ENCODE assay signal across 15 cellular contexts in the genomic region with DNA sequence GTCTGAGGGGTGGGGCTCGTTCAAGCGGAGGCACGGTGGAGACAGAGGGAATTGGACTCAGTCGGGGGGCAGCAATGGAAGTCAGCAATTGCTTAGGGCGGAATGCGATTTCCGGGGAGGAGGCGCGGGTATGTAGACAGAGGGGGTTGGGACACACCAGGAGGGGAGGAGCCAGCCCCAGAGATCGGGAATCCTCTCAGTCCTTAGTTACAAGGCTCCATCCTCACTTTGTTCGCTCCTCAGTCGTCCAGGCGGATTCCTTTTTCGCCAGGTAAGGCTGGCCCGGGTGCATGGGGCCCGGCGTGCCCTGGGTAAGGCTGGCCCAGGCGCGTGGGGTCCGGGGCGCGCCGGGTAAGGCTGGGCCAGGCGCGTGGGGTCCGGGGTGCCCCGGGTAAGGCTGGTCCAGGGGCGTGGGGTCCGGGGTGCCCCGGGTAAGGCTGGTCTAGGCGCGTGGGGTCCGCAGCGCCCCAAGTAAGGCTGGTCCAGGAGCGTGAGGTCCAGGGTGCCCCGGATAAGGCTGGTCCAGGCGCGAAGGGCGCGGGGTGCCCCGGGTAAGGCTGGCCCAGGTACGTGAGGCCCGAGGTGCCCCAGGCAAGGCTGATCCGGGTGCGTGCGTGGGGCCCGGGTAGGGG. TPM values are rescaled to one million over a fixed set of nuclear protein-coding genes. Genes with fewer than 3 reads are reported as not detected.
A peak's percentile ranks its signal among the peaks of the same experiment; 100 is the strongest.
DNase-seq lines count a peak whose midpoint lies in the region; ATAC-seq, FAIRE-seq and TF ChIP-seq lines count a peak whose summit lies in the region.
"Had no signal": no experiment of that assay in that cellular context is flagged by ENCODE, and none has a peak within 500 bp of the region (broad histone marks: within the 10 kb centered on the region; RNA-seq: fewer than 3 reads in every experiment).

A gene with protein sequence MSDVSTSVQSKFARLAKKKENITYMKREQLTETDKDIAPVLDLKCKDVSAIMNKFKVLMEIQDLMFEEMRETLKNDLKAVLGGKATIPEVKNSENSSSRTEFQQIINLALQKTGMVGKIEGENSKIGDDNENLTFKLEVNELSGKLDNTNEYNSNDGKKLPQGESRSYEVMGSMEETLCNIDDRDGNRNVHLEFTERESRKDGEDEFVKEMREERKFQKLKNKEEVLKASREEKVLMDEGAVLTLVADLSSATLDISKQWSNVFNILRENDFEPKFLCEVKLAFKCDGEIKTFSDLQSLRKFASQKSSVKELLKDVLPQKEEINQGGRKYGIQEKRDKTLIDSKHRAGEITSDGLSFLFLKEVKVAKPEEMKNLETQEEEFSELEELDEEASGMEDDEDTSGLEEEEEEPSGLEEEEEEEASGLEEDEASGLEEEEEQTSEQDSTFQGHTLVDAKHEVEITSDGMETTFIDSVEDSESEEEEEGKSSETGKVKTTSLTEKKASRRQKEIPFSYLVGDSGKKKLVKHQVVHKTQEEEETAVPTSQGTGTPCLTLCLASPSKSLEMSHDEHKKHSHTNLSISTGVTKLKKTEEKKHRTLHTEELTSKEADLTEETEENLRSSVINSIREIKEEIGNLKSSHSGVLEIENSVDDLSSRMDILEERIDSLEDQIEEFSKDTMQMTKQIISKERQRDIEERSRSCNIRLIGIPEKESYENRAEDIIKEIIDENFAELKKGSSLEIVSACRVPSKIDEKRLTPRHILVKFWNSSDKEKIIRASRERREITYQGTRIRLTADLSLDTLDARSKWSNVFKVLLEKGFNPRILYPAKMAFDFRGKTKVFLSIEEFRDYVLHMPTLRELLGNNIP (plus strand): TSS at position 199 of the 632 bp plus-strand sequence. CDS start 11,780 bp downstream, outside the sequence.

- H3K9me3 ChIP-seq in breast epithelium, result no peaks in the 10 kb centered on the region
- H3K9me3 ChIP-seq in H1 (ENCODE audit: insufficient read depth in 2 of 2, low read depth in 1 of 2, low read length in 1 of 2), result no peaks in the 10 kb centered on the region
- H3K9me3 ChIP-seq in mesodermal cell (ENCODE audit: control insufficient read depth, low read length), result no peaks in the 10 kb centered on the region
- no peaks in the 10 kb centered on the region for H3K9me3 ChIP-seq in transverse colon
- H3K9me3 ChIP-seq: heart left ventricle, SJSA1 had no signal

- H3K4me2 ChIP-seq in H1 (ENCODE audit: insufficient read depth in 1 of 2, low read depth in 2 of 2, low read length in 2 of 2), result peak within 1 kb of the TSS; percentile 81 to 95

- no peaks in the 10 kb centered on the region for H3K36me3 Mint-ChIP-seq in MCF 10A (ENCODE audit: insufficient read depth, unreplicated experiment)

- no peak within 1 kb of the TSS for H2BK15ac ChIP-seq in H1 (ENCODE audit: low read length)

- peak within 1 kb of the TSS; percentile 95 for H4K91ac ChIP-seq in H1 (replicated peaks; ENCODE audit: insufficient read length, low read length)

- H2BK20ac ChIP-seq in H1 (ENCODE audit: low read length), result peak within 1 kb of the TSS; percentile 52

- H3K4me1 Mint-ChIP-seq in MCF 10A (ENCODE audit: insufficient read depth, unreplicated experiment), result peaks cover 7% of the 10 kb centered on the region
- H3K4me1 Mint-ChIP-seq: activated CD4-positive, alpha-beta T cell treated with anti-CD3 and anti-CD28 coated beads, Interleukin-2, amount 10 ng/mL, durations not matched to agents 24 days and 14 days had no signal

- H3K23ac ChIP-seq in H1 (ENCODE audit: insufficient read length), result no peak within 1 kb of the TSS

- H3K56ac ChIP-seq in H1 (replicated peaks; ENCODE audit: insufficient read length, low read depth, low read length), result peak within 1 kb of the TSS; percentile 80

- peak within 1 kb of the TSS; percentile 95 to 100 (median 97) for H3K9ac ChIP-seq in H1 (replicated peaks in 1 of 4; ENCODE audit: extremely low read depth in 1 of 4, low read depth in 3 of 4, low read length in 3 of 4)

- H3K4ac ChIP-seq in H1 (replicated peaks; ENCODE audit: insufficient read length, low read depth, low read length), result peak within 1 kb of the TSS; percentile 91

- H3K18ac ChIP-seq in H1 (ENCODE audit: extremely low read depth, low read length), result peak within 1 kb of the TSS; percentile 98

- 2% methylated on average over 41 of the region's 47 CpGs; no CpG with 5 or more reads in 1 of the 2 experiments for WGBS in H1 (ENCODE audit: extremely low coverage in 1 of 2, insufficient coverage in 1 of 2, insufficient read length in 1 of 2, insufficient replicate concordance in 2 of 2, low coverage in 1 of 2, low lambda C conversion rate in 2 of 2, missing lambda C conversion rate in 1 of 2), 2 experiments
- WGBS in mesodermal cell (ENCODE audit: insufficient coverage in 2 of 2), 2 experiments, result 3 to 4% methylated on average over 28 to 43 of the region's 47 CpGs
- whole genome bisulfite sequencing in transverse colon (ENCODE audit: low coverage in 1 of 2), 2 donors, result 5 to 14% methylated on average over 10 to 33 of the region's 47 CpGs

- ATAC-seq in GM18861 (IDR thresholded peaks at IDR 0.05; ENCODE audit: unreplicated experiment), result no peak

- peak within 1 kb of the TSS; percentile 81 for H3K14ac ChIP-seq in H1 (ENCODE audit: insufficient read length)

- FAIRE-seq in H1 (lab: Jason Lieb, UNC), result peak; percentile 95
- FAIRE-seq: A204.1 had no signal

- POLR2A ChIA-PET in MCF 10A (lab: Yijun Ruan, JAX) (interaction anchor here (0.6 kb wide), 1 partner anchor 196 kb away, joined by 3 read pairs; no protein-coding TSS in a partner anchor), H1 (lab: Charles Lee; ENCODE audit: partially characterized antibody) (interaction anchor here (0.6 to 27.8 kb wide), 8 partner anchors 3 to 206 kb away, joined by 3 to 1232 read pairs (median 20); a partner anchor contains a TSS)

- in situ Hi-C loops in transverse colon (cut with MboI; ENCODE audit: low pct_ligation_motif_present in 1 of 4, low pct_unique_long_range_greater_than_20kb in 1 of 4, low sequenced_read_pairs in 3 of 4), result no loop called here

- no peaks in the 10 kb centered on the region for H3K36me3 ChIP-seq in breast epithelium
- H3K36me3 ChIP-seq in H1 (ENCODE audit: control insufficient read depth in 2 of 4, insufficient read depth in 4 of 4, low read length in 3 of 4), result peaks cover 12 to 35% (median 19%) of the 10 kb centered on the region in 4 experiments
- H3K36me3 ChIP-seq in mesodermal cell (ENCODE audit: control insufficient read depth, insufficient read depth, low read length), result no peaks in the 10 kb centered on the region
- H3K36me3 ChIP-seq in transverse colon, result no peaks in the 10 kb centered on the region
- H3K36me3 ChIP-seq: heart left ventricle, SJSA1 had no signal

- no peak for TF ChIP-seq RAD21 in H1 (IDR thresholded peaks at IDR 0.05 in 1 of 2, conservative IDR thresholded peaks at IDR 0.05 in 1 of 2; ENCODE audit: low read depth in 2 of 2, low read length in 2 of 2)

- no peak for TF ChIP-seq CTCF in breast epithelium (IDR thresholded peaks at IDR 0.05)
- no peak for TF ChIP-seq CTCF in MCF 10A (IDR thresholded peaks at IDR 0.05; ENCODE audit: unreplicated experiment)
- no peak for TF ChIP-seq CTCF in H1 (IDR thresholded peaks at IDR 0.05; ENCODE audit: control extremely low read depth in 1 of 3, insufficient read depth in 1 of 3, low read depth in 1 of 3, low read length in 3 of 3)
- TF ChIP-seq CTCF in transverse colon (IDR thresholded peaks at IDR 0.05), result no peak

- no peak within 1 kb of the TSS for H2AFZ ChIP-seq in H1 (ENCODE audit: low read length)

- no peak within 1 kb of the TSS for H3K27ac Mint-ChIP-seq in MCF 10A (ENCODE audit: low read depth, unreplicated experiment)
- H3K27ac Mint-ChIP-seq: activated CD4-positive, alpha-beta T cell treated with anti-CD3 and anti-CD28 coated beads, Interleukin-2, amount 10 ng/mL, durations not matched to agents 24 days and 14 days had no signal

- no peaks in the 10 kb centered on the region for H3K9me3 Mint-ChIP-seq in MCF 10A (ENCODE audit: unreplicated experiment)
- H3K9me3 Mint-ChIP-seq: activated CD4-positive, alpha-beta T cell treated with anti-CD3 and anti-CD28 coated beads, Interleukin-2, amount 10 ng/mL, durations not matched to agents 24 days and 14 days had no signal

- CTCF ChIA-PET in MCF 10A (lab: Yijun Ruan, JAX), result no interaction called here
- CTCF ChIA-PET in H1 (lab: Charles Lee; ENCODE audit: partially characterized antibody), result interaction anchor here (2.2 to 6.4 kb wide), 2 partner anchors 10 to 19 kb away, joined by 6 to 30 read pairs; no protein-coding TSS in a partner anchor

- H3K23me2 ChIP-seq in H1 (ENCODE audit: low read depth, low read length), result peaks cover 21% of the 10 kb centered on the region

- peak within 1 kb of the TSS; percentile 96 for H4K5ac ChIP-seq in H1 (ENCODE audit: insufficient read length, low read depth, low read length)

- H2BK12ac ChIP-seq in H1 (ENCODE audit: low read depth, low read length), result peak within 1 kb of the TSS; percentile 39; the same call in 1 of the 2 replicates

- no peaks in the 10 kb centered on the region for H3K79me1 ChIP-seq in H1 (ENCODE audit: low read depth, low read length)

- H2BK5ac ChIP-seq in H1 (ENCODE audit: low read depth, low read length), result peak within 1 kb of the TSS; percentile 99

- H3K79me2 ChIP-seq in H1 (ENCODE audit: control insufficient read depth in 1 of 2, insufficient read depth in 2 of 2, low read length in 2 of 2), result peaks cover 10 to 55% of the 10 kb centered on the region in 2 experiments

- peak within 1 kb of the TSS; percentile 79 for H2BK120ac ChIP-seq in H1 (replicated peaks; ENCODE audit: low read depth, low read length)

- no peak; a peak in 1 of 3 replicates for TF ChIP-seq EP300 in H1 (IDR thresholded peaks at IDR 0.05; ENCODE audit: borderline replicate concordance in 1 of 2, low read depth in 2 of 2, low read length in 2 of 2)
- TF ChIP-seq EP300 in transverse colon (IDR thresholded peaks at IDR 0.05; ENCODE audit: low read depth), result no peak

- H3K27me3 ChIP-seq in breast epithelium (peaks cover 3 to 13% of the 10 kb centered on the region in 2 donors), H1 (replicated peaks in 1 of 4; ENCODE audit: control insufficient read depth in 3 of 4, extremely low read depth in 1 of 4, insufficient read depth in 3 of 4, low read length in 3 of 4) (no peaks in the 10 kb centered on the region), transverse colon (peaks cover 11% of the 10 kb centered on the region)
- H3K27me3 ChIP-seq: SJSA1 had no signal

- peak within 1 kb of the TSS; percentile 94; the same call in 1 of the 2 replicates for H4K8ac ChIP-seq in H1 (ENCODE audit: extremely low read depth, insufficient read depth, low read length)

- intact Hi-C loops in breast epithelium (cut with DNase I; ENCODE audit: low total_unique reads) (no loop called here), MCF 10A (cut with micrococcal nuclease) (no loop called here), transverse colon (cut with DNase I; ENCODE audit: low total_unique reads) (no loop called here)

- no peaks in the 10 kb centered on the region for H3K27me3 Mint-ChIP-seq in MCF 10A (ENCODE audit: insufficient read depth, unreplicated experiment)

- no TSS peak for BruUV-seq in MCF 10A (replicated peaks; lab: Mats Ljungman, UMichigan)

- no peaks in the 10 kb centered on the region for H3K4me1 ChIP-seq in breast epithelium
- H3K4me1 ChIP-seq in H1 (replicated peaks in 1 of 4; ENCODE audit: control insufficient read depth in 3 of 4, insufficient read depth in 4 of 4, low read length in 3 of 4), result peaks cover 4 to 19% (median 6%) of the 10 kb centered on the region in 4 experiments
- peaks cover 7% of the 10 kb centered on the region for H3K4me1 ChIP-seq in mesodermal cell (ENCODE audit: control insufficient read depth, insufficient read depth, low read length, poor library complexity, severe bottlenecking)
- peaks cover 0 to 16% (median 2%) of the 10 kb centered on the region in 4 donors for H3K4me1 ChIP-seq in transverse colon
- H3K4me1 ChIP-seq: SJSA1 had no signal

- peak within 1 kb of the TSS; percentile 93 for H2AK5ac ChIP-seq in H1 (ENCODE audit: low read depth, low read length)

- H3K4me3 Mint-ChIP-seq in MCF 10A (ENCODE audit: unreplicated experiment), result no peak within 1 kb of the TSS
- H3K4me3 Mint-ChIP-seq: activated CD4-positive, alpha-beta T cell treated with anti-CD3 and anti-CD28 coated beads, Interleukin-2, amount 10 ng/mL, durations not matched to agents 24 days and 14 days had no signal

- TF ChIP-seq POLR2A in breast epithelium (IDR thresholded peaks at IDR 0.05) (no peak), H1 (IDR thresholded peaks at IDR 0.05; ENCODE audit: control extremely low read depth in 1 of 2, low read depth in 2 of 2, low read length in 2 of 2) (peak; percentile 77 to 96), transverse colon (IDR thresholded peaks at IDR 0.05) (peak; percentile 33)

- H3K27ac ChIP-seq in breast epithelium (peak within 1 kb of the TSS in 1 of 2 donors; percentile 7), H1 (ENCODE audit: low read depth, low read length) (peak within 1 kb of the TSS; percentile 95), mesodermal cell (ENCODE audit: low read depth, low read length, severe bottlenecking) (no peak within 1 kb of the TSS), transverse colon (peak within 1 kb of the TSS; percentile 17 to 81 (median 64))
- H3K27ac ChIP-seq: heart left ventricle, SJSA1 had no signal

- no peak for DNase-seq in breast epithelium (ENCODE audit: low spot score in 2 of 2)
- no peak for DNase-seq in MCF 10A (ENCODE audit: unreplicated experiment)
- DNase-seq in H1 (ENCODE audit: low read depth in 1 of 2, low spot score in 2 of 2), result peak; percentile 88 to 91
- peak; percentile 77 for DNase-seq in transverse colon
- no peak for DNase-seq in epidermal melanocyte (ENCODE audit: insufficient read length, low spot score)
- no peak for DNase-seq in NCI-H510A treated with DMSO at 0.1 percent for 48 hours (lab: John Stamatoyannopoulos, UW)
- DNase-seq: activated CD4-positive, alpha-beta T cell treated with anti-CD3 and anti-CD28 coated beads, Interleukin-2, amount 10 ng/mL, durations not matched to agents 24 days and 14 days; heart left ventricle; NCI-H1048; NCI-H526; nucleus accumbens had no signal

- peaks cover 2 to 3% of the 10 kb centered on the region in 2 experiments for H4K20me1 ChIP-seq in H1 (replicated peaks in 1 of 2; ENCODE audit: control insufficient read depth in 1 of 2, insufficient read depth in 2 of 2, low read length in 2 of 2)

- H3K4me3 ChIP-seq in breast epithelium (peak within 1 kb of the TSS in 2 of 3 donors; percentile 41 to 58), H1 (ENCODE audit: extremely low read depth in 1 of 4, insufficient read depth in 2 of 4, low read depth in 3 of 4, low read length in 4 of 4) (peak within 1 kb of the TSS; percentile 77 to 100 (median 93)), mesodermal cell (ENCODE audit: extremely low read depth, insufficient read depth, low read length, poor library complexity, severe bottlenecking) (peak within 1 kb of the TSS; percentile 47), transverse colon (peak within 1 kb of the TSS; percentile 4 to 49 (median 36))
- H3K4me3 ChIP-seq: SJSA1 had no signal

RNA-seq across cellular contexts. Expression of the gene that starts here (rescaled TPM):
- under 1 TPM; 0.16 to 0.66 (median 0.59) TPM for total RNA-seq in breast epithelium
- not detected in 2 replicates for total RNA-seq in MCF 10A (2022)
- total RNA-seq in H1 (2021; fragmentation: NEBNext Ultra II Directional; extraction: Animal tissue kit (Norgen Biotek cat#: 25700)), result 425 and 441 TPM in 2 replicates
- 20.8 and 35.3 TPM in 2 replicates for polyA plus RNA-seq in H1 (2011; rRNA removed)
- polyA plus RNA-seq in H1 (2011; cell fraction: cytosol; rRNA removed), result 102 TPM
- 28.5 TPM for polyA plus RNA-seq in H1 (2011; cell fraction: nucleus; rRNA removed)
- 165 to 378 TPM (median 196 TPM) in 4 replicates for polyA plus RNA-seq in H1 (2012, experiment 1 of 2)
- 19.6 TPM for polyA plus RNA-seq in H1 (2012, experiment 2 of 2)
- 521 TPM for polyA plus RNA-seq in H1 (2013, experiment 1 of 2)
- polyA plus RNA-seq in H1 (2013, experiment 2 of 2), result 516 TPM
- polyA minus RNA-seq in H1 (2011; rRNA and poly(A)+ RNA removed), result 32.9 and 39.8 TPM in 2 replicates
- polyA minus RNA-seq in H1 (2011; cell fraction: cytosol; rRNA and poly(A)+ RNA removed), result 55.6 TPM
- 94.0 TPM for polyA minus RNA-seq in H1 (2011; cell fraction: nucleus; rRNA and poly(A)+ RNA removed)
- polyA plus RNA-seq in mesodermal cell (2013, experiment 1 of 2), result 2.9 TPM
- polyA plus RNA-seq in mesodermal cell (2013, experiment 2 of 2), result 3.0 TPM
- 1 to 10 TPM in 3 of 4 donors, not detected in 1; 2.0 to 5.4 (median 3.4) TPM for total RNA-seq in transverse colon
- total RNA-seq: activated CD4-positive, alpha-beta T cell treated with anti-CD3 and anti-CD28 coated beads, Interleukin-2, amount 10 ng/mL, durations not matched to agents 24 days and 14 days; SJSA1 had no signal

Comparison
In these comparisons a context has a peak if more than half of its experiments do, and no peak if none do; other contexts are left out.
1. RNA of the gene that starts here (total RNA-seq): 425 to 441 TPM in H1; 2.0 to 5.4 TPM in transverse colon, 0.16 to 0.66 TPM in breast epithelium and not detected in MCF 10A; every median in the first group is over 10 times any median in the second.
2. DNase-seq: peak in H1 (2 of 2) and transverse colon (single experiment); none in breast epithelium (0 of 2), MCF 10A (single experiment), epidermal melanocyte (single experiment) and NCI-H510A treated with DMSO at 0.1 percent for 48 hours (single experiment).
3. H3K4me3 ChIP-seq: peak in every context shown above with its lines; median percentile 93 in H1; 50 in breast epithelium; 47 in mesodermal cell; 36 in transverse colon.